In genomic region chr4:89110986-89111832, GRCh38 we compare ENCODE assay signal across 1 cellular context.
A peak's percentile ranks its signal among the peaks of the same experiment; 100 is the strongest.
TF ChIP-seq lines count a peak whose summit lies in the region.

Gene TIGD2, plus strand, starts transcription at chr4:89111533. Its CDS starts 1,442 bp downstream, at chr4:89112975.

TF ChIP-seq in A549, 52 proteins besides CTCF, POLR2A, EP300 and RAD21 (continued from another document):
- TF ChIP-seq ATOH8 (CRISPR knock-in tag; IDR thresholded peaks at IDR 0.05; ENCODE audit: low read depth) (no peak), PBX3 (IDR thresholded peaks at IDR 0.05) (peak; percentile 17; the same call in 1 of the 2 replicates), BCL3 (IDR thresholded peaks at IDR 0.05) (0 out of 3 replicates have a peak, but pooled peaks have one; percentile 40), ZSCAN20 (CRISPR knock-in tag; IDR thresholded peaks at IDR 0.05) (no peak), FOSL2 (IDR thresholded peaks at IDR 0.05) (no peak), FOSL2 (CRISPR knock-in tag; IDR thresholded peaks at IDR 0.05) (no peak), RCOR1 (IDR thresholded peaks at IDR 0.05; ENCODE audit: low read depth, low read length) (no peak), FOSB (CRISPR knock-in tag; IDR thresholded peaks at IDR 0.05) (no peak), ZC3H11A (IDR thresholded peaks at IDR 0.05) (no peak), RNF2 (IDR thresholded peaks at IDR 0.05; ENCODE audit: borderline replicate concordance, low read depth) (peak; percentile 58; the same call in 1 of the 2 replicates), CHD4 (IDR thresholded peaks at IDR 0.05; ENCODE audit: borderline replicate concordance) (no peak), HES2 (IDR thresholded peaks at IDR 0.05) (no peak), JUN (IDR thresholded peaks at IDR 0.05) (peak in 1 of 2 experiments; percentile 75; a peak in 2 of 5 replicates), EHF (CRISPR knock-in tag; IDR thresholded peaks at IDR 0.05) (no peak), NPAS2 (CRISPR knock-in tag; IDR thresholded peaks at IDR 0.05; ENCODE audit: borderline replicate concordance) (no peak), NR3C1 (IDR thresholded peaks at IDR 0.05) (no peak), GATA3 (IDR thresholded peaks at IDR 0.05; ENCODE audit: borderline replicate concordance) (no peak; the same call in 1 of the 2 replicates)
